In genomic region chr12:124599074-124599999, GRCh38 we compare ENCODE assay signal across 14 cellular contexts. TPM values are rescaled to one million over a fixed set of nuclear protein-coding genes. Genes with fewer than 3 reads are reported as not detected.
DNase-seq lines count a peak whose midpoint lies in the region; ATAC-seq, FAIRE-seq and TF ChIP-seq lines count a peak whose summit lies in the region.
"Had no signal": no experiment of that assay in that cellular context is flagged by ENCODE, and none has a peak within 500 bp of the region (broad histone marks: within the 10 kb centered on the region; RNA-seq: fewer than 3 reads in every experiment).

No MANE protein-coding gene starts in this region.

- peak; percentile 39 for DNase-seq in AG08396 (ENCODE audit: low spot score)
- DNase-seq in ELR (ENCODE audit: low read depth), result peak; percentile 70
- no peak for DNase-seq in T-helper 17 cell
- peak; percentile 78 for DNase-seq in fibroblast of the aortic adventitia (ENCODE audit: low read depth)
- DNase-seq in GM19239 (ENCODE audit: insufficient read length, low spot score), result no peak
- DNase-seq in stomach, result no peak
- no peak for DNase-seq in activated T-helper 1 cell treated with anti-CD3 and anti-CD28 coated beads, Interleukin-12 subunit alpha, Interleukin-12 subunit beta, Interleukin-2, Interleukin-4 antibody, amounts not matched to agents 30 ng/mL and 10 ng/mL and 1 ng/mL, durations not matched to agents 14 hours and 24 hours and 36 hours (ENCODE audit: low spot score)
- DNase-seq: DMS153, H7, NCI-H2107 had no signal

- ATAC-seq in T-helper 17 cell (peak; percentile 54), GM21528 (IDR thresholded peaks at IDR 0.05; ENCODE audit: low FRiP score, unreplicated experiment) (no peak)
- ATAC-seq: Right ventricle myocardium inferior; stimulated activated memory B cell treated with anti-CD40 and anti-IgM and Interleukin-4, amounts not matched to agents 10 μg/mL and 1 μg/mL and 100 μg/mL, for 72 hours had no signal

- H3K36me3 ChIP-seq in stomach, result no peaks in the 10 kb centered on the region

- peaks cover 6 to 15% (median 8%) of the 10 kb centered on the region in 4 donors for H3K4me1 ChIP-seq in stomach

- H3K9me3 ChIP-seq in T-helper 17 cell (ENCODE audit: control insufficient read depth, low read length, poor library complexity, severe bottlenecking) (no peaks in the 10 kb centered on the region), stomach (no peaks in the 10 kb centered on the region)

- H3K27ac ChIP-seq in stomach, result no peak overlapping the region
- H3K27ac ChIP-seq: HL-60 had no signal

- no peak overlapping the region for H3K4me3 ChIP-seq in fibroblast of the aortic adventitia (ENCODE audit: low read depth, low read length)
- no peak overlapping the region for H3K4me3 ChIP-seq in stomach

- H3K27me3 ChIP-seq in stomach, result no peaks in the 10 kb centered on the region

- H3K9me3 Mint-ChIP-seq in activated T-helper 1 cell treated with anti-CD3 and anti-CD28 coated beads, Interleukin-12 subunit alpha, Interleukin-12 subunit beta, Interleukin-2, Interleukin-4 antibody, amounts not matched to agents 30 ng/mL and 10 ng/mL and 1 ng/mL, durations not matched to agents 14 hours and 24 hours and 36 hours, result no peaks in the 10 kb centered on the region

- intact Hi-C loops in stomach (cut with DNase I; ENCODE audit: low total_unique reads), result no loop called here
- intact Hi-C loops in activated T-helper 1 cell treated with anti-CD3 and anti-CD28 coated beads, Interleukin-12 subunit alpha, Interleukin-12 subunit beta, Interleukin-2, Interleukin-4 antibody, amounts not matched to agents 30 ng/mL and 10 ng/mL and 1 ng/mL, durations not matched to agents 14 hours and 24 hours and 36 hours (cut with micrococcal nuclease), result no loop called here

- H3K27me3 Mint-ChIP-seq in T-helper 17 cell, result peaks cover 16% of the 10 kb centered on the region
- H3K27me3 Mint-ChIP-seq in activated T-helper 1 cell treated with anti-CD3 and anti-CD28 coated beads, Interleukin-12 subunit alpha, Interleukin-12 subunit beta, Interleukin-2, Interleukin-4 antibody, amounts not matched to agents 30 ng/mL and 10 ng/mL and 1 ng/mL, durations not matched to agents 14 hours and 24 hours and 36 hours (ENCODE audit: insufficient read depth), result peaks cover 19% of the 10 kb centered on the region
- H3K27me3 Mint-ChIP-seq: stimulated activated memory B cell treated with anti-CD40 and anti-IgM and Interleukin-4, amounts not matched to agents 10 μg/mL and 1 μg/mL and 100 μg/mL, for 72 hours had no signal

- TF ChIP-seq CTCF in fibroblast of the aortic adventitia (IDR thresholded peaks at IDR 0.05; ENCODE audit: insufficient read depth, low read length) (peak; percentile 47), stomach (IDR thresholded peaks at IDR 0.05) (no peak)

- 74 to 79% (median 76%) methylated on average over 10 of the region's 10 CpGs for WGBS in stomach, 5 donors

- no peak overlapping the region for H3K4me3 Mint-ChIP-seq in T-helper 17 cell
- no peak overlapping the region for H3K4me3 Mint-ChIP-seq in activated T-helper 1 cell treated with anti-CD3 and anti-CD28 coated beads, Interleukin-12 subunit alpha, Interleukin-12 subunit beta, Interleukin-2, Interleukin-4 antibody, amounts not matched to agents 30 ng/mL and 10 ng/mL and 1 ng/mL, durations not matched to agents 14 hours and 24 hours and 36 hours
- H3K4me3 Mint-ChIP-seq: stimulated activated memory B cell treated with anti-CD40 and anti-IgM and Interleukin-4, amounts not matched to agents 10 μg/mL and 1 μg/mL and 100 μg/mL, for 72 hours had no signal

- peaks cover 2% of the 10 kb centered on the region for H3K36me3 Mint-ChIP-seq in T-helper 17 cell (ENCODE audit: low read depth)
- H3K36me3 Mint-ChIP-seq in activated T-helper 1 cell treated with anti-CD3 and anti-CD28 coated beads, Interleukin-12 subunit alpha, Interleukin-12 subunit beta, Interleukin-2, Interleukin-4 antibody, amounts not matched to agents 30 ng/mL and 10 ng/mL and 1 ng/mL, durations not matched to agents 14 hours and 24 hours and 36 hours (ENCODE audit: low read depth), result no peaks in the 10 kb centered on the region
- H3K36me3 Mint-ChIP-seq: stimulated activated memory B cell treated with anti-CD40 and anti-IgM and Interleukin-4, amounts not matched to agents 10 μg/mL and 1 μg/mL and 100 μg/mL, for 72 hours had no signal

- TF ChIP-seq EP300 in stomach (IDR thresholded peaks at IDR 0.05), result no peak

- H3K27ac Mint-ChIP-seq in T-helper 17 cell, result no peak overlapping the region
- no peak overlapping the region for H3K27ac Mint-ChIP-seq in activated T-helper 1 cell treated with anti-CD3 and anti-CD28 coated beads, Interleukin-12 subunit alpha, Interleukin-12 subunit beta, Interleukin-2, Interleukin-4 antibody, amounts not matched to agents 30 ng/mL and 10 ng/mL and 1 ng/mL, durations not matched to agents 14 hours and 24 hours and 36 hours
- H3K27ac Mint-ChIP-seq: stimulated activated memory B cell treated with anti-CD40 and anti-IgM and Interleukin-4, amounts not matched to agents 10 μg/mL and 1 μg/mL and 100 μg/mL, for 72 hours had no signal

- no peak for FAIRE-seq in GM19239 (lab: Jason Lieb, UNC)

- peaks cover 3% of the 10 kb centered on the region for H3K4me1 Mint-ChIP-seq in T-helper 17 cell
- H3K4me1 Mint-ChIP-seq in activated T-helper 1 cell treated with anti-CD3 and anti-CD28 coated beads, Interleukin-12 subunit alpha, Interleukin-12 subunit beta, Interleukin-2, Interleukin-4 antibody, amounts not matched to agents 30 ng/mL and 10 ng/mL and 1 ng/mL, durations not matched to agents 14 hours and 24 hours and 36 hours (ENCODE audit: low read depth), result no peaks in the 10 kb centered on the region
- H3K4me1 Mint-ChIP-seq: stimulated activated memory B cell treated with anti-CD40 and anti-IgM and Interleukin-4, amounts not matched to agents 10 μg/mL and 1 μg/mL and 100 μg/mL, for 72 hours had no signal

- TF ChIP-seq POLR2A in stomach (IDR thresholded peaks at IDR 0.05), result no peak

RNA-seq across cellular contexts. Expression of gene NCOR2, which starts 31.9 kb away (rescaled TPM):
- total RNA-seq in T-helper 17 cell, result 100 to 1,000 TPM; 107 to 119 TPM
- 58.5 and 63.5 TPM in 2 replicates for total RNA-seq in fibroblast of the aortic adventitia (ENCODE audit: low replicate concordance)
- 100 to 1,000 TPM in 4 of 5 donors, 10 to 100 TPM in 1; 61.7 to 292 (median 116) TPM for total RNA-seq in stomach
- 10 to 100 TPM; 27.2 to 49.6 (median 37.7) TPM for polyA plus RNA-seq in stomach
- total RNA-seq in activated T-helper 1 cell treated with anti-CD3 and anti-CD28 coated beads, Interleukin-12 subunit alpha, Interleukin-12 subunit beta, Interleukin-2, Interleukin-4 antibody, amounts not matched to agents 30 ng/mL and 10 ng/mL and 1 ng/mL, durations not matched to agents 14 hours and 24 hours and 36 hours, result 113 and 118 TPM in 2 replicates

Comparison
In these comparisons a context has a peak if more than half of its experiments do, and no peak if none do; other contexts are left out.
1. DNase-seq: peak in AG08396 (single experiment), ELR (single experiment) and fibroblast of the aortic adventitia (single experiment); none in T-helper 17 cell (0 of 3), GM19239 (single experiment), stomach (single experiment) and activated T-helper 1 cell treated with anti-CD3 and anti-CD28 coated beads, Interleukin-12 subunit alpha, Interleukin-12 subunit beta, Interleukin-2, Interleukin-4 antibody, amounts not matched to agents 30 ng/mL and 10 ng/mL and 1 ng/mL, durations not matched to agents 14 hours and 24 hours and 36 hours (single experiment).